ENCODE assay signal across 1 cellular context in genomic region chr15:80989518-80990478, GRCh38.
TF ChIP-seq lines count a peak whose summit lies in the region.

TSS of gene MESD (minus strand) at chr15:80989819. CDS start at chr15:80989791, 28 bp downstream.

TF ChIP-seq in K562, 482 proteins besides CTCF, POLR2A, EP300 and RAD21 (continued from another document and continues in another):
- no peak for TF ChIP-seq AFF4 (CRISPR knock-in tag; IDR thresholded peaks at IDR 0.05)
- no peak for TF ChIP-seq HDAC8 (tag; IDR thresholded peaks at IDR 0.05)
- TF ChIP-seq RFX1 (IDR thresholded peaks at IDR 0.05) = no peak
- no peak for TF ChIP-seq HNRNPUL1 (IDR thresholded peaks at IDR 0.05; ENCODE audit: low read length)
- no peak for TF ChIP-seq ID3 (CRISPR knock-in tag; IDR thresholded peaks at IDR 0.05)
- no peak for TF ChIP-seq ID3 (tag; IDR thresholded peaks at IDR 0.05)
- peak; percentile 51 for TF ChIP-seq NCOA1 (IDR thresholded peaks at IDR 0.05; ENCODE audit: low read depth)
- no peak for TF ChIP-seq ZNF445 (CRISPR knock-in tag; IDR thresholded peaks at IDR 0.05; ENCODE audit: low read depth)
- TF ChIP-seq ELK1 (CRISPR knock-in tag; IDR thresholded peaks at IDR 0.05) = no peak
- TF ChIP-seq E2F5 (CRISPR knock-in tag; IDR thresholded peaks at IDR 0.05) = no peak
- TF ChIP-seq CBX8 (IDR thresholded peaks at IDR 0.05; ENCODE audit: borderline replicate concordance, extremely low read depth, low read depth, low read length, poor library complexity, severe bottlenecking) = no peak
- TF ChIP-seq KAT8 (IDR thresholded peaks at IDR 0.05; ENCODE audit: low read depth) = no peak
- TF ChIP-seq ETV6 (IDR thresholded peaks at IDR 0.05; ENCODE audit: borderline replicate concordance in 1 of 2, low read depth in 2 of 2, low read length in 1 of 2) = no peak
- TF ChIP-seq ETV6 (CRISPR knock-in tag; IDR thresholded peaks at IDR 0.05; ENCODE audit: borderline replicate concordance) = no peak
- TF ChIP-seq HSF4 (CRISPR knock-in tag; IDR thresholded peaks at IDR 0.05; ENCODE audit: borderline replicate concordance) = no peak
- no peak for TF ChIP-seq SMARCA5 (IDR thresholded peaks at IDR 0.05)
- TF ChIP-seq FUS (optimal IDR thresholded peaks at IDR 0.05; ENCODE audit: low read depth, low read length) = no peak
- no peak for TF ChIP-seq ZFPM2 (CRISPR knock-in tag; IDR thresholded peaks at IDR 0.05)
- TF ChIP-seq TEAD1 (CRISPR knock-in tag; IDR thresholded peaks at IDR 0.05) = no peak
- TF ChIP-seq PHB (CRISPR knock-in tag; IDR thresholded peaks at IDR 0.05) = peak; percentile 71; the same call in 1 of the 2 replicates
- TF ChIP-seq MTA3 (IDR thresholded peaks at IDR 0.05; ENCODE audit: borderline replicate concordance) = peak; percentile 45; the same call in 1 of the 2 replicates
- no peak for TF ChIP-seq ZBTB26 (CRISPR knock-in tag; IDR thresholded peaks at IDR 0.05)
- TF ChIP-seq HIVEP1 (CRISPR knock-in tag; IDR thresholded peaks at IDR 0.05) = no peak
- TF ChIP-seq ZNF12 (CRISPR knock-in tag; IDR thresholded peaks at IDR 0.05) = no peak
- no peak for TF ChIP-seq RBM14 (IDR thresholded peaks at IDR 0.05; ENCODE audit: borderline replicate concordance, insufficient read depth, low read depth, low read length)
- TF ChIP-seq ZNF583 (CRISPR knock-in tag; IDR thresholded peaks at IDR 0.05) = no peak
- TF ChIP-seq TAF9B (IDR thresholded peaks at IDR 0.05; ENCODE audit: partially characterized antibody) = peak; percentile 80
- TF ChIP-seq ARID4B (CRISPR knock-in tag; IDR thresholded peaks at IDR 0.05) = peak; percentile 81
- TF ChIP-seq HBP1 (CRISPR knock-in tag; IDR thresholded peaks at IDR 0.05) = no peak
- TF ChIP-seq HDAC2 (IDR thresholded peaks at IDR 0.05) = no peak; the same call in 1 of the 2 replicates
- TF ChIP-seq BACH1 (tag; IDR thresholded peaks at IDR 0.05) = no peak
- no peak for TF ChIP-seq CHD2 (IDR thresholded peaks at IDR 0.05; ENCODE audit: low read depth, low read length)
- no peak for TF ChIP-seq LCOR (CRISPR knock-in tag; IDR thresholded peaks at IDR 0.05)
- TF ChIP-seq ATF2 (CRISPR knock-in tag; IDR thresholded peaks at IDR 0.05) = no peak
- no peak for TF ChIP-seq SAP30 (IDR thresholded peaks at IDR 0.05; ENCODE audit: borderline replicate concordance, insufficient read depth, low read depth, low read length, poor library complexity, severe bottlenecking)
- no peak for TF ChIP-seq E4F1 (CRISPR knock-in tag; IDR thresholded peaks at IDR 0.05; ENCODE audit: borderline replicate concordance)
- TF ChIP-seq FOXK2 (conservative IDR thresholded peaks at IDR 0.05 in 1 of 2, IDR thresholded peaks at IDR 0.05 in 1 of 2; ENCODE audit: low read depth in 2 of 2) = no peak; a peak in 1 of 4 replicates
- TF ChIP-seq NR2F6 (CRISPR knock-in tag; IDR thresholded peaks at IDR 0.05) = no peak
- no peak for TF ChIP-seq NR4A1 (CRISPR knock-in tag; IDR thresholded peaks at IDR 0.05)
- TF ChIP-seq NR4A1 (tag; IDR thresholded peaks at IDR 0.05) = no peak
- TF ChIP-seq KLF6 (CRISPR knock-in tag; IDR thresholded peaks at IDR 0.05; ENCODE audit: borderline replicate concordance) = no peak
- TF ChIP-seq ETS1 (conservative IDR thresholded peaks at IDR 0.05; ENCODE audit: control insufficient read depth, low read depth, low read length) = 0 out of 2 replicates have a peak, but pooled peaks have one; percentile 15
- no peak for TF ChIP-seq SETDB1 (IDR thresholded peaks at IDR 0.05; ENCODE audit: low read length)
- TF ChIP-seq ZNF347 (CRISPR knock-in tag; IDR thresholded peaks at IDR 0.05; ENCODE audit: low read depth) = no peak
- TF ChIP-seq MYNN (IDR thresholded peaks at IDR 0.05) = no peak
- no peak for TF ChIP-seq MYNN (CRISPR knock-in tag; IDR thresholded peaks at IDR 0.05)
- peak; percentile 59 for TF ChIP-seq BRD9 (IDR thresholded peaks at IDR 0.05; ENCODE audit: low read depth, partially characterized antibody)
- TF ChIP-seq KHSRP (IDR thresholded peaks at IDR 0.05) = no peak
- no peak for TF ChIP-seq ZNF23 (CRISPR knock-in tag; IDR thresholded peaks at IDR 0.05)
- no peak for TF ChIP-seq HNRNPH1 (optimal IDR thresholded peaks at IDR 0.05; ENCODE audit: low read depth, low read length)
- no peak for TF ChIP-seq CREBBP (IDR thresholded peaks at IDR 0.05; ENCODE audit: low read depth, low read length)
- TF ChIP-seq NFIX (CRISPR knock-in tag; IDR thresholded peaks at IDR 0.05; ENCODE audit: low read depth) = no peak
